10 cellular contexts compared by ENCODE assay signal in genomic region chr2:28449489-28450395, GRCh38. TPM values are rescaled to one million over a fixed set of nuclear protein-coding genes. Genes with fewer than 3 reads are reported as not detected.
DNase-seq lines count a peak whose midpoint lies in the region; ATAC-seq, FAIRE-seq and TF ChIP-seq lines count a peak whose summit lies in the region.
"Had no signal": no experiment of that assay in that cellular context is flagged by ENCODE, and none has a peak within 500 bp of the region (broad histone marks: within the 10 kb centered on the region; RNA-seq: fewer than 3 reads in every experiment).

No MANE protein-coding gene starts in this region.

- H3K27me3 ChIP-seq in gastroesophageal sphincter = no peaks in the 10 kb centered on the region

- intact Hi-C loops in posterior vena cava (cut with DNase I) = loop anchor here (5.0 to 10.0 kb wide), 2 partner anchors 745 to 747 kb away; no protein-coding TSS in a partner anchor

- no peak for TF ChIP-seq EP300 in gastroesophageal sphincter (IDR thresholded peaks at IDR 0.05)

- H3K9me3 ChIP-seq in gastroesophageal sphincter = no peaks in the 10 kb centered on the region

- H3K4me3 ChIP-seq in gastroesophageal sphincter = no peak overlapping the region

- no peaks in the 10 kb centered on the region for H3K27me3 Mint-ChIP-seq in activated naive CD4-positive, alpha-beta T cell treated with anti-CD3 and anti-CD28 coated beads, Interleukin-2, amount 50 U/mL, for 24 hours
- H3K27me3 Mint-ChIP-seq in osteocyte (ENCODE audit: unreplicated experiment) = no peaks in the 10 kb centered on the region

- H3K36me3 Mint-ChIP-seq in activated naive CD4-positive, alpha-beta T cell treated with anti-CD3 and anti-CD28 coated beads, Interleukin-2, amount 50 U/mL, for 24 hours = no peaks in the 10 kb centered on the region
- no peaks in the 10 kb centered on the region for H3K36me3 Mint-ChIP-seq in osteocyte (ENCODE audit: unreplicated experiment)

- H3K4me1 Mint-ChIP-seq in activated naive CD4-positive, alpha-beta T cell treated with anti-CD3 and anti-CD28 coated beads, Interleukin-2, amount 50 U/mL, for 24 hours = peaks cover 42% of the 10 kb centered on the region
- H3K4me1 Mint-ChIP-seq in osteocyte (ENCODE audit: unreplicated experiment) = peaks cover 29% of the 10 kb centered on the region

- no peaks in the 10 kb centered on the region for H3K9me3 Mint-ChIP-seq in activated naive CD4-positive, alpha-beta T cell treated with anti-CD3 and anti-CD28 coated beads, Interleukin-2, amount 50 U/mL, for 24 hours
- no peaks in the 10 kb centered on the region for H3K9me3 Mint-ChIP-seq in osteocyte (ENCODE audit: unreplicated experiment)

- FAIRE-seq in RCC 7860 (lab: Jason Lieb, UNC) = peak; percentile 81
- FAIRE-seq: endometrium had no signal

- peak overlapping the region; percentile 92 for H3K27ac Mint-ChIP-seq in activated naive CD4-positive, alpha-beta T cell treated with anti-CD3 and anti-CD28 coated beads, Interleukin-2, amount 50 U/mL, for 24 hours
- H3K27ac Mint-ChIP-seq in osteocyte (ENCODE audit: unreplicated experiment) = peak overlapping the region; percentile 16

- no peaks in the 10 kb centered on the region for H3K36me3 ChIP-seq in gastroesophageal sphincter

- H3K4me1 ChIP-seq in gastroesophageal sphincter = no peaks in the 10 kb centered on the region

- DNase-seq in CD1c-positive myeloid dendritic cell (ENCODE audit: extremely low spot score) (peak; percentile 84), RCC 7860 (ENCODE audit: low spot score) (peak; percentile 91), osteocyte (ENCODE audit: extremely low spot score, unreplicated experiment) (no peak), NCI-H2107 (lab: John Stamatoyannopoulos, UW) (no peak), posterior vena cava (ENCODE audit: low spot score) (no peak)
- DNase-seq: NCI-H1436 treated with DMSO at 0.1 percent for 48 hours had no signal

- no peak for TF ChIP-seq POLR2A in gastroesophageal sphincter (IDR thresholded peaks at IDR 0.05)

- WGBS in gastroesophageal sphincter (ENCODE audit: low coverage in 1 of 2), 2 donors = 50 to 72% methylated on average over 10 to 13 of the region's 17 CpGs

- ATAC-seq in GM18873 (IDR thresholded peaks at IDR 0.05; ENCODE audit: low FRiP score, unreplicated experiment) (no peak), gastroesophageal sphincter (no peak)

- no peak for TF ChIP-seq CTCF in osteocyte (IDR thresholded peaks at IDR 0.05)
- no peak for TF ChIP-seq CTCF in gastroesophageal sphincter (IDR thresholded peaks at IDR 0.05)

- H3K4me3 Mint-ChIP-seq in activated naive CD4-positive, alpha-beta T cell treated with anti-CD3 and anti-CD28 coated beads, Interleukin-2, amount 50 U/mL, for 24 hours = peak overlapping the region; percentile 58
- H3K4me3 Mint-ChIP-seq in osteocyte (ENCODE audit: unreplicated experiment) = no peak overlapping the region

- H3K27ac ChIP-seq in gastroesophageal sphincter = peak overlapping the region in 1 of 4 donors; percentile 21

RNA-seq across cellular contexts. Expression of gene PLB1, which starts 46.1 kb away (rescaled TPM):
- total RNA-seq in osteocyte (0.60 and 0.64 TPM in 2 replicates), posterior vena cava (1 to 10 TPM; 3.2 to 9.5 TPM), gastroesophageal sphincter (10 to 100 TPM in 2 of 4 donors, 1 to 10 TPM in 2; 3.0 to 14.5 (median 10.5) TPM)

RNA-seq across cellular contexts. Expression of gene FOSL2, which starts 57.1 kb away (rescaled TPM):
- 82.6 and 83.2 TPM in 2 replicates for total RNA-seq in osteocyte
- 100 to 1,000 TPM; 105 to 141 TPM for total RNA-seq in posterior vena cava
- total RNA-seq in gastroesophageal sphincter = 100 to 1,000 TPM in 3 of 4 donors, 10 to 100 TPM in 1; 75.3 to 152 (median 132) TPM

Comparison
In these comparisons a context has a peak if more than half of its experiments do, and no peak if none do; other contexts are left out.
1. DNase-seq: peak in CD1c-positive myeloid dendritic cell (single experiment) and RCC 7860 (single experiment); none in osteocyte (single experiment), NCI-H2107 (single experiment) and posterior vena cava (single experiment).